Comparison of ENCODE assay signal across 1 cellular context in the genomic region with DNA sequence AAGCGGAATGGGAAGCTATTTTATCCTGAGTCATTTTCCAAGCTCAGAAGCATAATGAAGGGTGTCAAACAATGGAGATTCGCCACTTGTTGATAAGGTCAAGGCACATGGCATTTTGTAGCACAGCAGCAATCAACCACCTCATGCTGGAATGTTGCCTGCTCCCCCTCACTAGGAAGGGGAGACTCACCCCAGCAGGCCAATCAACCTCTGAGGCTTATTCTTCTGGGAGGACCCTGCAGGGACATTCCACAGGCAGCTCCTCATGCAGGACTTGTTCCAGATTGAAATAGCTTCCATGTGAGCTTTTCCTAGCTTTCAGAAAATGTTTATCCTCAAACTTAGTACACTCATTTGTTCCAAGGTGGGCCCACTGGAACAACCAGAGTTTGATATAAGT.
TF ChIP-seq lines count a peak whose summit lies in the region.

No MANE protein-coding gene starts in this region.

TF ChIP-seq in H1, 55 proteins besides CTCF, POLR2A, EP300 and RAD21 (continued from another document):
- TF ChIP-seq, protein P1, sequence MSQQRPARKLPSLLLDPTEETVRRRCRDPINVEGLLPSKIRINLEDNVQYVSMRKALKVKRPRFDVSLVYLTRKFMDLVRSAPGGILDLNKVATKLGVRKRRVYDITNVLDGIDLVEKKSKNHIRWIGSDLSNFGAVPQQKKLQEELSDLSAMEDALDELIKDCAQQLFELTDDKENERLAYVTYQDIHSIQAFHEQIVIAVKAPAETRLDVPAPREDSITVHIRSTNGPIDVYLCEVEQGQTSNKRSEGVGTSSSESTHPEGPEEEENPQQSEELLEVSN (IDR thresholded peaks at IDR 0.05) = peak; percentile 74
- TF ChIP-seq TEAD4 (IDR thresholded peaks at IDR 0.05; ENCODE audit: low read depth, low read length) (peak; percentile 86), TAF1 (IDR thresholded peaks at IDR 0.05; ENCODE audit: low read depth, low read length) (no peak), CBX5 (IDR thresholded peaks at IDR 0.05; ENCODE audit: low read depth, low read length) (no peak)
TF ChIP-seq in H1: peak in this region for 3.
